In the genomic region with DNA sequence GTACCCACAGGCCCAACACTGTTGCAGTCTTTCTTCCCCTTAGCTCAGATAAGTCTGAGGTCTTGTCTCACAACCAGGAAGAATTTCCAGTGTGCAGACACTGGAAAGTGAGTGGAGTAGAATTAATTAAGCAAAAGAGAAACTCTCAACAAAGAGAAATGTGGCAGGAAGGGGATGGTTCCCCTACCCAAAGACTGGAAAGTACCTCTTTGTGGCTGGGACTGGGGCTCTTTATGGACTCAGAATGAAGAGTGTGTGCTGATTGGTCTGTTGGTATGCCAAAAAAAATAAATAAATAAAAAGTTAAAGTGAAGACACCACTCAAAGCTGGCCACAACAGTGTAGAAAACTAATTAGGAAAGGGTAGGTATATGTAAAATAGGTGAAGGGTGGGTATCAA, we compare ENCODE assay signal across 18 cellular contexts. TPM values are rescaled to one million over a fixed set of nuclear protein-coding genes. Genes with fewer than 3 reads are reported as not detected.
A peak's percentile ranks its signal among the peaks of the same experiment; 100 is the strongest.
DNase-seq lines count a peak whose midpoint lies in the region; ATAC-seq, FAIRE-seq and TF ChIP-seq lines count a peak whose summit lies in the region.
"Had no signal": no experiment of that assay in that cellular context is flagged by ENCODE, and none has a peak within 500 bp of the region (broad histone marks: within the 10 kb centered on the region; RNA-seq: fewer than 3 reads in every experiment).

No MANE protein-coding gene starts in this region.

- intact Hi-C loops in activated CD4-positive, alpha-beta T cell treated with anti-CD3 and anti-CD28 coated beads, Interleukin-2, amount 10 ng/mL, durations not matched to agents 24 days and 14 days (cut with micrococcal nuclease): no loop called here
- intact Hi-C loops in A673 (cut with micrococcal nuclease; ENCODE audit: unreplicated experiment): no loop called here

- peaks cover 7% of the 10 kb centered on the region for H3K36me3 Mint-ChIP-seq in activated CD4-positive, alpha-beta T cell treated with anti-CD3 and anti-CD28 coated beads, Interleukin-2, amount 10 ng/mL, durations not matched to agents 24 days and 14 days (ENCODE audit: low read depth)
- H3K36me3 Mint-ChIP-seq in memory B cell: peaks cover 5% of the 10 kb centered on the region

- no peak overlapping the region for H3K27ac Mint-ChIP-seq in activated CD4-positive, alpha-beta T cell treated with anti-CD3 and anti-CD28 coated beads, Interleukin-2, amount 10 ng/mL, durations not matched to agents 24 days and 14 days
- no peak overlapping the region for H3K27ac Mint-ChIP-seq in memory B cell

- peak; percentile 51 for ATAC-seq in memory B cell (ENCODE audit: low read depth)
- ATAC-seq in GM19467 (IDR thresholded peaks at IDR 0.05; ENCODE audit: unreplicated experiment): no peak
- ATAC-seq in HG02885 (IDR thresholded peaks at IDR 0.05; ENCODE audit: poor library complexity, unreplicated experiment): no peak

- POLR2A ChIA-PET in A673 (lab: Charles Lee; ENCODE audit: low non-redundant PET): no interaction called here

- no peak overlapping the region for H3K4me3 ChIP-seq in KMS-11 (IDR thresholded peaks at IDR 0.05; ENCODE audit: insufficient read depth, low read depth, low read length)
- no peak overlapping the region for H3K4me3 ChIP-seq in A673 (ENCODE audit: low read depth, low read length, poor library complexity, severe bottlenecking)
- H3K4me3 ChIP-seq: BLaER1 treated with 17β-estradiol and CSF1 and Interleukin-3, amounts not matched to agents 10 nM and 100 nM had no signal

- H3K36me3 ChIP-seq in KMS-11 (ENCODE audit: insufficient read depth) (no peaks in the 10 kb centered on the region), A673 (ENCODE audit: insufficient read depth, low read length, poor library complexity, severe bottlenecking) (no peaks in the 10 kb centered on the region)
- H3K36me3 ChIP-seq: BLaER1 treated with 17β-estradiol and CSF1 and Interleukin-3, amounts not matched to agents 10 nM and 100 nM had no signal

- H3K9me3 ChIP-seq in A673 (ENCODE audit: low read depth, low read length, poor library complexity, severe bottlenecking): no peaks in the 10 kb centered on the region

- H3K79me2 ChIP-seq in KMS-11 (ENCODE audit: insufficient read depth, low read depth): no peaks in the 10 kb centered on the region

- H3K27me3 Mint-ChIP-seq in activated CD4-positive, alpha-beta T cell treated with anti-CD3 and anti-CD28 coated beads, Interleukin-2, amount 10 ng/mL, durations not matched to agents 24 days and 14 days: no peaks in the 10 kb centered on the region
- no peaks in the 10 kb centered on the region for H3K27me3 Mint-ChIP-seq in memory B cell

- peak; percentile 64 for DNase-seq in activated CD4-positive, alpha-beta T cell treated with anti-CD3 and anti-CD28 coated beads, Interleukin-2, amount 10 ng/mL, durations not matched to agents 24 days and 14 days
- no peak for DNase-seq in activated CD4-positive, alpha-beta T cell treated with anti-CD3 and anti-CD28 coated beads for 48 hours
- DNase-seq in GM12892 (ENCODE audit: insufficient read length) (no peak), memory B cell (ENCODE audit: low spot score in 2 of 2) (no peak), A673 (ENCODE audit: low spot score) (no peak)
- DNase-seq: 8988T, DMS79, H7, NCI-H1092, NCI-H345, NCI-H69 had no signal

- H3K4me3 Mint-ChIP-seq in activated CD4-positive, alpha-beta T cell treated with anti-CD3 and anti-CD28 coated beads, Interleukin-2, amount 10 ng/mL, durations not matched to agents 24 days and 14 days: no peak overlapping the region
- H3K4me3 Mint-ChIP-seq in memory B cell: no peak overlapping the region

- no TSS peak for BruUV-seq in A673 (replicated peaks; lab: Mats Ljungman, UMichigan)

- H3K27me3 ChIP-seq in KMS-11 (ENCODE audit: insufficient read depth, low read depth) (no peaks in the 10 kb centered on the region), A673 (replicated peaks; ENCODE audit: insufficient read depth, low read depth, low read length, poor library complexity) (no peaks in the 10 kb centered on the region)
- H3K27me3 ChIP-seq: BLaER1 treated with 17β-estradiol and CSF1 and Interleukin-3, amounts not matched to agents 10 nM and 100 nM had no signal

- no peak overlapping the region for H2AFZ ChIP-seq in KMS-11 (ENCODE audit: low read depth)

- H3K27ac ChIP-seq in KMS-11 (peak overlapping the region; percentile 76), A673 (ENCODE audit: low read depth, low read length, poor library complexity, severe bottlenecking) (no peak overlapping the region)
- H3K27ac ChIP-seq: BLaER1 treated with 17β-estradiol and CSF1 and Interleukin-3, amounts not matched to agents 10 nM and 100 nM had no signal

- H3K4me1 ChIP-seq in KMS-11 (ENCODE audit: low read depth, poor library complexity, severe bottlenecking) (peaks cover 56% of the 10 kb centered on the region), A673 (ENCODE audit: insufficient read depth, low read length, poor library complexity, severe bottlenecking) (peaks cover 6% of the 10 kb centered on the region)

- no peak for TF ChIP-seq POLR2A in GM12892 (IDR thresholded peaks at IDR 0.05; ENCODE audit: low read depth, low read length)

- H3K9ac ChIP-seq in KMS-11: no peak overlapping the region
- H3K9ac ChIP-seq: BLaER1 treated with 17β-estradiol and CSF1 and Interleukin-3, amounts not matched to agents 10 nM and 100 nM had no signal

- peaks cover 7% of the 10 kb centered on the region for H3K9me3 Mint-ChIP-seq in activated CD4-positive, alpha-beta T cell treated with anti-CD3 and anti-CD28 coated beads, Interleukin-2, amount 10 ng/mL, durations not matched to agents 24 days and 14 days
- peaks cover 9% of the 10 kb centered on the region for H3K9me3 Mint-ChIP-seq in memory B cell

- CTCF ChIA-PET in A673 (lab: Charles Lee): no interaction called here

- TF ChIP-seq CTCF in KMS-11 (conservative IDR thresholded peaks at IDR 0.05; ENCODE audit: low read depth, low read length) (no peak), A673 (conservative IDR thresholded peaks at IDR 0.05; ENCODE audit: low read depth, low read length) (no peak)

- H3K4me2 ChIP-seq in KMS-11: peak overlapping the region; percentile 49

- peaks cover 12% of the 10 kb centered on the region for H3K4me1 Mint-ChIP-seq in activated CD4-positive, alpha-beta T cell treated with anti-CD3 and anti-CD28 coated beads, Interleukin-2, amount 10 ng/mL, durations not matched to agents 24 days and 14 days
- H3K4me1 Mint-ChIP-seq in memory B cell: peaks cover 7% of the 10 kb centered on the region

- FAIRE-seq in GM12892 (lab: Jason Lieb, UNC): peak; percentile 42
- FAIRE-seq: HTR-8/SVneo had no signal

- H4K20me1 ChIP-seq in KMS-11 (ENCODE audit: insufficient read depth): no peaks in the 10 kb centered on the region
- H4K20me1 ChIP-seq: BLaER1 treated with 17β-estradiol and CSF1 and Interleukin-3, amounts not matched to agents 10 nM and 100 nM had no signal

RNA-seq across cellular contexts. Expression of a gene that starts 26.4 kb away (rescaled TPM):
- total RNA-seq in activated CD4-positive, alpha-beta T cell treated with anti-CD3 and anti-CD28 coated beads, Interleukin-2, amount 10 ng/mL, durations not matched to agents 24 days and 14 days: not detected in 2 replicates
- polyA plus RNA-seq in GM12892 (2012; ENCODE audit: missing spikeins): 0.85 TPM
- total RNA-seq in A673 (2021): not detected in 2 replicates
- total RNA-seq: G401, SK-MEL-5 had no signal

RNA-seq across cellular contexts. Expression of a gene that starts 30.0 kb away (rescaled TPM):
- 0.36 TPM in 1 of 2 replicates, not detected in the other for total RNA-seq in activated CD4-positive, alpha-beta T cell treated with anti-CD3 and anti-CD28 coated beads, Interleukin-2, amount 10 ng/mL, durations not matched to agents 24 days and 14 days
- polyA plus RNA-seq in GM12892 (2012; ENCODE audit: missing spikeins): 0.36 TPM
- total RNA-seq in A673 (2021): 0.28 TPM in 1 of 2 replicates, not detected in the other
- total RNA-seq: H7, SK-MEL-5 had no signal

RNA-seq across cellular contexts. Expression of a gene that starts 30.8 kb away (rescaled TPM):
- 0.54 and 1.5 TPM in 2 replicates for total RNA-seq in activated CD4-positive, alpha-beta T cell treated with anti-CD3 and anti-CD28 coated beads, Interleukin-2, amount 10 ng/mL, durations not matched to agents 24 days and 14 days
- 8.3 TPM for polyA plus RNA-seq in GM12892 (2012; ENCODE audit: missing spikeins)
- 10.4 and 13.2 TPM in 2 replicates for total RNA-seq in A673 (2021)
